Comparison of ENCODE assay signal across 10 cellular contexts in the genomic region with DNA sequence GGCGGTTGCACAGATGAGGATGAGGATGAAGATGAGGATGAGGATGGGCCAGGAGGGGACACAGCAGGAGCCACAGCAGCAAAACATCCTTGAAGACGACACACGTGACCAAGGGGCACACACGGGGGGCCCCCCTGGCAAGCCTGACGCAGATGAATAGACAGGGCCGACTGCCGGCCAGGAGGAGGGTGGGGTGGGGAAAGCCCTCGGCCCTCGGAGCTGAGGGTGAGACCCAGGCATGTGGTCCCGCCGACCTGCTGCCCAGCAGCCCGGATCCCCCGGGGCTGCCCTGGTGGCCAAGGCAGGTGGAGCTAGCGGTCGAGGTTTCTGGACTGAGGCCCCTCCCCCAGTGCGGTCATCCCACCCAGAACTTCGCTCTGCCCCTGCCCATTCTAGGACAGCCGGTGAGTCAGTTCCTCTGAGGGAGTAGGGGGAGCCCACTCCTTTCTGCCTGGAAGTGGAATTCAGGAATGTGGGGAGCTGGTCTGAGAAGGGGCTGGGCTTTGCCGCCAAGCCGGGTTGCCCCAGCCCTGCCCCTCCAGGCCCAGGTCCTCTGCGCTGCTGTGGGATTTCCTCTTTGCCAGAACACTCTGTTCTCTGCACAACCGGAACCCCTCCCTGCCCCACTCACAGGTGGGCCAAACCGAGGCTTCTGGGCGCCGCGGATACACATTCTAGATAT. TPM values are rescaled to one million over a fixed set of nuclear protein-coding genes. Genes with fewer than 3 reads are reported as not detected.
A peak's percentile ranks its signal among the peaks of the same experiment; 100 is the strongest.
DNase-seq lines count a peak whose midpoint lies in the region; ATAC-seq and TF ChIP-seq lines count a peak whose summit lies in the region.
"Had no signal": no experiment of that assay in that cellular context is flagged by ENCODE, and none has a peak within 500 bp of the region (broad histone marks: within the 10 kb centered on the region; RNA-seq: fewer than 3 reads in every experiment).

No MANE protein-coding gene starts in this region.

- H3K36me3 Mint-ChIP-seq in activated CD4-positive, alpha-beta memory T cell treated with anti-CD3 and anti-CD28 coated beads for 36 hours, result no peaks in the 10 kb centered on the region
- H3K36me3 Mint-ChIP-seq in activated CD4-positive, alpha-beta memory T cell treated with anti-CD3 and anti-CD28 coated beads, Interleukin-2, amount 10 ng/mL, durations not matched to agents 7 days and 5 days (ENCODE audit: low read depth), result no peaks in the 10 kb centered on the region

- no peaks in the 10 kb centered on the region for H3K36me3 ChIP-seq in NT2/D1 (ENCODE audit: insufficient read depth, insufficient read length, low read length)
- H3K36me3 ChIP-seq in subcutaneous abdominal adipose tissue (ENCODE audit: control insufficient read depth in 5 of 5, insufficient read depth in 5 of 5, low read length in 5 of 5), result no peaks in the 10 kb centered on the region
- H3K36me3 ChIP-seq: cardiac muscle cell had no signal

- no peak for TF ChIP-seq CTCF in astrocyte of the spinal cord (IDR thresholded peaks at IDR 0.05; ENCODE audit: low read depth, low read length)

- CTCF ChIA-PET in activated CD4-positive, alpha-beta memory T cell treated with anti-CD3 and anti-CD28 coated beads for 36 hours (lab: Charles Lee), result interaction anchor here (0.8 to 1.9 kb wide), 5 partner anchors 19 to 99 kb away, joined by 3 to 12 read pairs (median 5); no protein-coding TSS in a partner anchor
- CTCF ChIA-PET in activated CD4-positive, alpha-beta memory T cell treated with anti-CD3 and anti-CD28 coated beads, Interleukin-2, amount 10 ng/mL, durations not matched to agents 7 days and 5 days (lab: Charles Lee), result interaction anchor here (0.9 to 2.5 kb wide), 3 partner anchors 60 to 154 kb away, joined by 3 to 9 read pairs (median 7); partner anchors contain the start of gene AANAT

- H3K4me1 ChIP-seq in NT2/D1 (ENCODE audit: insufficient read depth, insufficient read length), result peaks cover 39% of the 10 kb centered on the region
- peaks cover 28 to 72% (median 71%) of the 10 kb centered on the region in 5 donors for H3K4me1 ChIP-seq in subcutaneous abdominal adipose tissue (ENCODE audit: control insufficient read depth in 5 of 5, insufficient read depth in 5 of 5, low read length in 5 of 5)

- H3K27ac Mint-ChIP-seq in activated CD4-positive, alpha-beta memory T cell treated with anti-CD3 and anti-CD28 coated beads for 36 hours, result no peak overlapping the region
- H3K27ac Mint-ChIP-seq in activated CD4-positive, alpha-beta memory T cell treated with anti-CD3 and anti-CD28 coated beads, Interleukin-2, amount 10 ng/mL, durations not matched to agents 7 days and 5 days, result no peak overlapping the region

- peaks cover 2% of the 10 kb centered on the region for H3K27me3 Mint-ChIP-seq in activated CD4-positive, alpha-beta memory T cell treated with anti-CD3 and anti-CD28 coated beads for 36 hours
- peaks cover 11% of the 10 kb centered on the region for H3K27me3 Mint-ChIP-seq in activated CD4-positive, alpha-beta memory T cell treated with anti-CD3 and anti-CD28 coated beads, Interleukin-2, amount 10 ng/mL, durations not matched to agents 7 days and 5 days

- POLR2A ChIA-PET in activated CD4-positive, alpha-beta memory T cell treated with anti-CD3 and anti-CD28 coated beads for 36 hours (lab: Charles Lee), result interaction anchor here (0.6 to 0.7 kb wide), 2 partner anchors 13 to 142 kb away, joined by 3 read pairs; no protein-coding TSS in a partner anchor
- POLR2A ChIA-PET in activated CD4-positive, alpha-beta memory T cell treated with anti-CD3 and anti-CD28 coated beads, Interleukin-2, amount 10 ng/mL, durations not matched to agents 7 days and 5 days (lab: Charles Lee), result interaction anchor here (0.8 to 1.0 kb wide), 2 partner anchors 11 to 18 kb away, joined by 3 read pairs; no protein-coding TSS in a partner anchor

- H3K9me3 ChIP-seq in NT2/D1 (ENCODE audit: insufficient read depth, low read length) (no peaks in the 10 kb centered on the region), subcutaneous abdominal adipose tissue (ENCODE audit: control insufficient read depth in 5 of 5, low read length in 5 of 5) (no peaks in the 10 kb centered on the region)

- H3K9ac ChIP-seq in NT2/D1 (ENCODE audit: insufficient read length, low read depth) (peak overlapping the region; percentile 50), subcutaneous abdominal adipose tissue (ENCODE audit: low read length in 5 of 5) (peak overlapping the region in 3 of 5 donors; percentile 41 to 63 (median 46))

- no peaks in the 10 kb centered on the region for H3K9me3 Mint-ChIP-seq in activated CD4-positive, alpha-beta memory T cell treated with anti-CD3 and anti-CD28 coated beads for 36 hours
- H3K9me3 Mint-ChIP-seq in activated CD4-positive, alpha-beta memory T cell treated with anti-CD3 and anti-CD28 coated beads, Interleukin-2, amount 10 ng/mL, durations not matched to agents 7 days and 5 days, result no peaks in the 10 kb centered on the region

- no peak for ATAC-seq in HG03520 (IDR thresholded peaks at IDR 0.05; ENCODE audit: unreplicated experiment)

- H3K27ac ChIP-seq in subcutaneous abdominal adipose tissue (ENCODE audit: low read depth, low read length), result peak overlapping the region; percentile 57
- H3K27ac ChIP-seq: C4-2B, cardiac muscle cell had no signal

- peak; percentile 42 for DNase-seq in activated CD4-positive, alpha-beta memory T cell treated with anti-CD3 and anti-CD28 coated beads for 36 hours
- no peak for DNase-seq in activated CD4-positive, alpha-beta memory T cell treated with anti-CD3 and anti-CD28 coated beads, Interleukin-2, amount 10 ng/mL, durations not matched to agents 7 days and 5 days
- DNase-seq in NT2/D1 (ENCODE audit: low read depth, low spot score) (peak; percentile 35), astrocyte of the spinal cord (ENCODE audit: low read depth, low spot score) (peak; percentile 80), kidney glomerular epithelial cell (lab: John Stamatoyannopoulos, UW) (peak; percentile 63), NCI-H510A treated with DMSO at 0.1 percent for 48 hours (lab: John Stamatoyannopoulos, UW) (no peak)

- peaks cover 18% of the 10 kb centered on the region for H3K4me1 Mint-ChIP-seq in activated CD4-positive, alpha-beta memory T cell treated with anti-CD3 and anti-CD28 coated beads for 36 hours (ENCODE audit: low read depth)
- H3K4me1 Mint-ChIP-seq in activated CD4-positive, alpha-beta memory T cell treated with anti-CD3 and anti-CD28 coated beads, Interleukin-2, amount 10 ng/mL, durations not matched to agents 7 days and 5 days, result peaks cover 16% of the 10 kb centered on the region

- intact Hi-C loops in activated CD4-positive, alpha-beta memory T cell treated with anti-CD3 and anti-CD28 coated beads for 36 hours (cut with micrococcal nuclease), result no loop called here

- no peak overlapping the region for H3K4me3 Mint-ChIP-seq in activated CD4-positive, alpha-beta memory T cell treated with anti-CD3 and anti-CD28 coated beads for 36 hours
- no peak overlapping the region for H3K4me3 Mint-ChIP-seq in activated CD4-positive, alpha-beta memory T cell treated with anti-CD3 and anti-CD28 coated beads, Interleukin-2, amount 10 ng/mL, durations not matched to agents 7 days and 5 days

- in situ Hi-C loops in astrocyte of the spinal cord (cut with HindIII; ENCODE audit: low sequenced_read_pairs), result no loop called here

- H3K4me3 ChIP-seq in NT2/D1 (ENCODE audit: insufficient read length, low read depth) (no peak overlapping the region), astrocyte of the spinal cord (ENCODE audit: low read depth, low read length) (no peak overlapping the region), subcutaneous abdominal adipose tissue (ENCODE audit: low read depth in 1 of 5, low read length in 5 of 5) (peak overlapping the region in 2 of 5 donors; percentile 28 to 44)
- H3K4me3 ChIP-seq: cardiac muscle cell had no signal

- H3K27me3 ChIP-seq in NT2/D1 (ENCODE audit: insufficient read depth, insufficient read length) (peaks cover 7% of the 10 kb centered on the region), subcutaneous abdominal adipose tissue (ENCODE audit: control insufficient read depth in 5 of 5, insufficient read depth in 4 of 5, low read length in 5 of 5) (peaks cover 0 to 11% (median 0%) of the 10 kb centered on the region in 5 donors)
- H3K27me3 ChIP-seq: cardiac muscle cell had no signal

RNA-seq across cellular contexts. Expression of gene CYGB, which starts 9.9 kb away (rescaled TPM):
- total RNA-seq in activated CD4-positive, alpha-beta memory T cell treated with anti-CD3 and anti-CD28 coated beads for 36 hours, result not detected
- not detected for total RNA-seq in activated CD4-positive, alpha-beta memory T cell treated with anti-CD3 and anti-CD28 coated beads, Interleukin-2, amount 10 ng/mL, durations not matched to agents 7 days and 5 days

RNA-seq across cellular contexts. Expression of gene PRCD, which starts 12.3 kb away (rescaled TPM):
- not detected for total RNA-seq in activated CD4-positive, alpha-beta memory T cell treated with anti-CD3 and anti-CD28 coated beads for 36 hours
- not detected for total RNA-seq in activated CD4-positive, alpha-beta memory T cell treated with anti-CD3 and anti-CD28 coated beads, Interleukin-2, amount 10 ng/mL, durations not matched to agents 7 days and 5 days

RNA-seq across cellular contexts. Expression of gene RHBDF2, which starts 26.3 kb away (rescaled TPM):
- 10 to 100 TPM; 28.9 to 30.0 TPM for total RNA-seq in activated CD4-positive, alpha-beta memory T cell treated with anti-CD3 and anti-CD28 coated beads for 36 hours
- total RNA-seq in activated CD4-positive, alpha-beta memory T cell treated with anti-CD3 and anti-CD28 coated beads, Interleukin-2, amount 10 ng/mL, durations not matched to agents 7 days and 5 days, result 10 to 100 TPM; 33.2 to 33.8 TPM

RNA-seq across cellular contexts. Expression of gene ST6GALNAC2, which starts 58.1 kb away (rescaled TPM):
- total RNA-seq in activated CD4-positive, alpha-beta memory T cell treated with anti-CD3 and anti-CD28 coated beads for 36 hours, result under 1 TPM; 0.19 to 0.51 TPM
- total RNA-seq in activated CD4-positive, alpha-beta memory T cell treated with anti-CD3 and anti-CD28 coated beads, Interleukin-2, amount 10 ng/mL, durations not matched to agents 7 days and 5 days, result under 1 TPM; 0.25 to 0.65 TPM

Comparison
In these comparisons a context has a peak if more than half of its experiments do, and no peak if none do; other contexts are left out.
1. DNase-seq: peak in activated CD4-positive, alpha-beta memory T cell treated with anti-CD3 and anti-CD28 coated beads for 36 hours (single experiment), NT2/D1 (single experiment), astrocyte of the spinal cord (single experiment) and kidney glomerular epithelial cell (single experiment); none in activated CD4-positive, alpha-beta memory T cell treated with anti-CD3 and anti-CD28 coated beads, Interleukin-2, amount 10 ng/mL, durations not matched to agents 7 days and 5 days (single experiment) and NCI-H510A treated with DMSO at 0.1 percent for 48 hours (single experiment).